In the genomic region with DNA sequence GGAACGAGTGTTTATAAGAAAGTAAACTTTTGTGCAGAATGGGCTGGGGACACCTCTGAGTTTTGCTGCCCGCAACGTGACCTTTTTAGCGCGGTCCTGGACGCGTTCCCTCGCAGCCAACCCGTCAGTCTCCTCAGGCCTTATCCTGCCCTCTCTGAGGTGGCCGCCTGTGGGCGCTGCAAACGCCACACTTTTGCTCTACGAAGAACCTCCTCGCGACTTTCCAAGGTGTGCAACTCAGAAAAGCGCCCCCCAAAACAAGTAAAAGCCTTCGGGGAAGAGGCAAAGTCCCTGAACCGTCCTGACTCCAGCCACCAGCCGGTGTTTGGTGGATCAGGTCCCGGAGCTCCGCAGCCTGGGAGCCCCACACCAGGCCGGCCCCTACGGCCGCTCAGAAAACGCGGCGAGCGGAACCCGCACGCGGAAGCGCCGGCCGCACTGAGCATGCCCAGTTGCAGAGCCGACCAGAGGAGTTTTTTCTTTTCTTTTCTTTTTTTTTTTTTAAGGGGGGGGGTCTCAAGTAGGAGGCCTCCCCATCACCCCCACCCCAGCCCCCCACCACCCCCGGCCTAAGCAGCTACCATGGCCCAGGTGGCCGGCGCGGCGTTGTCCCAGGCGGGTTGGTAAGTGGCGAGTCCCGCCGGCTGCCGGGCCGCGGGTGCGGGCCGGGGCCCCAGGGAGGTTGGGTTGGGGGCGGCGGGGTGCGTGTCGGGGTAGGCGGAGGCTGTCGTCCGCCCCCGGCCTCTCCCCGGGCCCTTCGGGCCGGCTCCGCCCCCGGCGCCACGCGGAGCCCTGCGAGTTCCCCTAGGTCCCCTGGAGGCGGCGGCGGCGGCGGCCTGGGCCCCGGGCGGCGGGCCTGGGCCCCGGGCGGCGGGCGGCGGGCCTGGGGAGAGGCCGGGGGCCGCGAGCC, we compare ENCODE assay signal across 8 cellular contexts. TPM values are rescaled to one million over a fixed set of nuclear protein-coding genes. Genes with fewer than 3 reads are reported as not detected.
DNase-seq lines count a peak whose midpoint lies in the region; ATAC-seq and TF ChIP-seq lines count a peak whose summit lies in the region.

A gene (plus strand): TSS at position 438 of the 910 bp plus-strand sequence. CDS start 145 bp downstream, at position 583.

- DNase-seq in NCI-H187 (lab: John Stamatoyannopoulos, UW), result peak; percentile 74 to 94
- DNase-seq in T-helper 2 cell treated with Interferon-gamma antibody and Interleukin-4, amounts not matched to agents 5 μg/mL and 100 μg/mL, for 36 hours (ENCODE audit: low spot score), result peak; percentile 82
- DNase-seq in ascending aorta (ENCODE audit: low spot score in 2 of 2), result peak; percentile 40 to 89
- peak; percentile 81 for DNase-seq in hepatic stellate cell (ENCODE audit: low spot score)
- DNase-seq in renal cortical epithelial cell (ENCODE audit: low read depth), result peak; percentile 74
- peak; percentile 91 to 94 for DNase-seq in aorta

- H3K36me3 Mint-ChIP-seq in T-helper 2 cell treated with Interferon-gamma antibody and Interleukin-4, amounts not matched to agents 5 μg/mL and 100 μg/mL, for 36 hours (ENCODE audit: low read depth), result peaks cover 7% of the 10 kb centered on the region

- peak within 1 kb of the TSS; percentile 97 for H3K27ac Mint-ChIP-seq in T-helper 2 cell treated with Interferon-gamma antibody and Interleukin-4, amounts not matched to agents 5 μg/mL and 100 μg/mL, for 36 hours

- H3K27me3 Mint-ChIP-seq in T-helper 2 cell treated with Interferon-gamma antibody and Interleukin-4, amounts not matched to agents 5 μg/mL and 100 μg/mL, for 36 hours (ENCODE audit: low read depth), result no peaks in the 10 kb centered on the region

- intact Hi-C loops in ascending aorta (cut with DNase I), result loop anchor here (2.0 kb wide), 3 partner anchors 34 to 1018 kb away; a partner anchor contains a TSS
- intact Hi-C loops in aorta (cut with DNase I), result loop anchor here (1.0 to 5.0 kb wide), 3 partner anchors 35 to 235 kb away; a partner anchor contains a TSS

- H3K4me1 Mint-ChIP-seq in T-helper 2 cell treated with Interferon-gamma antibody and Interleukin-4, amounts not matched to agents 5 μg/mL and 100 μg/mL, for 36 hours (ENCODE audit: low read depth), result peaks cover 30% of the 10 kb centered on the region

- H3K4me1 ChIP-seq in ascending aorta (peaks cover 0 to 17% of the 10 kb centered on the region in 2 donors), aorta (ENCODE audit: control insufficient read depth in 1 of 2, insufficient read depth in 2 of 2, low read length in 2 of 2) (peaks cover 0 to 5% of the 10 kb centered on the region in 2 donors)

- H3K36me3 ChIP-seq in ascending aorta (no peaks in the 10 kb centered on the region), aorta (ENCODE audit: control insufficient read depth in 1 of 2, insufficient read depth in 2 of 2, low read length in 1 of 2) (no peaks in the 10 kb centered on the region)

- H3K4me3 ChIP-seq in ascending aorta (peak within 1 kb of the TSS; percentile 86 to 89), aorta (ENCODE audit: low read length in 2 of 2) (peak within 1 kb of the TSS; percentile 97 to 99)

- 1% methylated on average over 46 to 82 of the region's 82 CpGs for WGBS in aorta, 2 donors

- H3K4me3 Mint-ChIP-seq in T-helper 2 cell treated with Interferon-gamma antibody and Interleukin-4, amounts not matched to agents 5 μg/mL and 100 μg/mL, for 36 hours, result peak within 1 kb of the TSS; percentile 96

- no peaks in the 10 kb centered on the region for H3K9me3 Mint-ChIP-seq in T-helper 2 cell treated with Interferon-gamma antibody and Interleukin-4, amounts not matched to agents 5 μg/mL and 100 μg/mL, for 36 hours

- TF ChIP-seq CTCF in ascending aorta (IDR thresholded peaks at IDR 0.05), result peak; percentile 68 to 89 (median 87)

- no peaks in the 10 kb centered on the region for H3K27me3 ChIP-seq in ascending aorta
- H3K27me3 ChIP-seq in aorta (ENCODE audit: control insufficient read depth in 1 of 2, insufficient read depth in 2 of 2, low read length in 1 of 2), result no peaks in the 10 kb centered on the region

- ATAC-seq in GM18502 (IDR thresholded peaks at IDR 0.05; ENCODE audit: poor library complexity, unreplicated experiment) (peak; percentile 60), HG02885 (IDR thresholded peaks at IDR 0.05; ENCODE audit: poor library complexity, unreplicated experiment) (peak; percentile 58), aorta (ENCODE audit: low FRiP score) (peak; percentile 94)

- H3K27ac ChIP-seq in ascending aorta (peak within 1 kb of the TSS; percentile 98 to 99), aorta (ENCODE audit: low read depth in 1 of 2, low read length in 2 of 2) (peak within 1 kb of the TSS; percentile 92 to 99)

- H3K9me3 ChIP-seq in ascending aorta (no peaks in the 10 kb centered on the region), aorta (ENCODE audit: control insufficient read depth, low read length) (no peaks in the 10 kb centered on the region)

RNA-seq across cellular contexts. Expression of the gene that starts here (rescaled TPM):
- total RNA-seq in ascending aorta, result 3.0 TPM
- total RNA-seq in renal cortical epithelial cell, result 17.7 and 21.0 TPM in 2 replicates
- total RNA-seq in aorta, result 10 to 100 TPM; 31.0 to 44.3 TPM
- 10 to 100 TPM in 1 of 2 donors, 1 to 10 TPM in 1; 9.3 to 15.8 TPM for polyA plus RNA-seq in aorta

Comparison
In these comparisons a context has a peak if more than half of its experiments do, and no peak if none do; other contexts are left out.
1. Peak in every context shown above with its lines: DNase-seq, ATAC-seq, H3K4me3 ChIP-seq and H3K27ac ChIP-seq.